9 cellular contexts compared by ENCODE assay signal in genomic region chr19:36605101-36605838, GRCh38.
A peak's percentile ranks its signal among the peaks of the same experiment; 100 is the strongest.
DNase-seq lines count a peak whose midpoint lies in the region; ATAC-seq and TF ChIP-seq lines count a peak whose summit lies in the region.
"Had no signal": no experiment of that assay in that cellular context is flagged by ENCODE, and none has a peak within 500 bp of the region (broad histone marks: within the 10 kb centered on the region; RNA-seq: fewer than 3 reads in every experiment).

TSS of gene ZNF382 (plus strand) at chr19:36605313. CDS start at chr19:36609915, 4,602 bp downstream.

- no peaks in the 10 kb centered on the region for H3K4me1 ChIP-seq in RWPE2 (ENCODE audit: insufficient read depth, poor library complexity, severe bottlenecking)
- H3K4me1 ChIP-seq: A549 had no signal

- peak within 1 kb of the TSS; percentile 59 for H3K4me3 ChIP-seq in RWPE2 (ENCODE audit: severe bottlenecking)
- H3K4me3 ChIP-seq: A549 had no signal

- H3K36me3 ChIP-seq in RWPE2 (ENCODE audit: low read depth): no peaks in the 10 kb centered on the region

- ATAC-seq in HG03139 (IDR thresholded peaks at IDR 0.05; ENCODE audit: unreplicated experiment): peak; percentile 62
- peak; percentile 85 for ATAC-seq in RWPE2 (ENCODE audit: low read depth)
- ATAC-seq: A549 had no signal

- H3K27ac ChIP-seq in RWPE2 (ENCODE audit: poor library complexity, severe bottlenecking) (no peak within 1 kb of the TSS), substantia nigra (ENCODE audit: low read depth, low read length, poor library complexity, severe bottlenecking) (peak within 1 kb of the TSS; percentile 86)
- H3K27ac ChIP-seq: A549 had no signal

- no peak for TF ChIP-seq CTCF in RWPE2 (IDR thresholded peaks at IDR 0.05; ENCODE audit: poor library complexity, severe bottlenecking)

- no peaks in the 10 kb centered on the region for H3K9me3 ChIP-seq in RWPE2 (ENCODE audit: severe bottlenecking)

- DNase-seq in NCI-H1417 (lab: John Stamatoyannopoulos, UW) (peak; percentile 58 to 86 (median 66)), NCI-H1417 treated with DMSO at 0.1 percent for 48 hours (lab: John Stamatoyannopoulos, UW) (no peak), RWPE2 (ENCODE audit: low spot score) (peak; percentile 59), germinal center (ENCODE audit: low spot score) (peak; percentile 94), nucleus accumbens (lab: John Stamatoyannopoulos, UW) (peak in 55 of 56 donors; percentile 13 to 88 (median 72)), substantia nigra (lab: John Stamatoyannopoulos, UW) (peak in 48 of 49 donors; percentile 14 to 88 (median 64))
- DNase-seq in activated gamma-delta T cell treated with anti-CD3 and anti-CD28 coated beads, Interleukin-2, amount 50 U/mL, for 16 hours (ENCODE audit: low read depth): peak; percentile 74

- H3K27me3 ChIP-seq in RWPE2 (ENCODE audit: insufficient read depth, poor library complexity, severe bottlenecking): no peaks in the 10 kb centered on the region
